Comparison of ENCODE assay signal across 1 cellular context in the genomic region with DNA sequence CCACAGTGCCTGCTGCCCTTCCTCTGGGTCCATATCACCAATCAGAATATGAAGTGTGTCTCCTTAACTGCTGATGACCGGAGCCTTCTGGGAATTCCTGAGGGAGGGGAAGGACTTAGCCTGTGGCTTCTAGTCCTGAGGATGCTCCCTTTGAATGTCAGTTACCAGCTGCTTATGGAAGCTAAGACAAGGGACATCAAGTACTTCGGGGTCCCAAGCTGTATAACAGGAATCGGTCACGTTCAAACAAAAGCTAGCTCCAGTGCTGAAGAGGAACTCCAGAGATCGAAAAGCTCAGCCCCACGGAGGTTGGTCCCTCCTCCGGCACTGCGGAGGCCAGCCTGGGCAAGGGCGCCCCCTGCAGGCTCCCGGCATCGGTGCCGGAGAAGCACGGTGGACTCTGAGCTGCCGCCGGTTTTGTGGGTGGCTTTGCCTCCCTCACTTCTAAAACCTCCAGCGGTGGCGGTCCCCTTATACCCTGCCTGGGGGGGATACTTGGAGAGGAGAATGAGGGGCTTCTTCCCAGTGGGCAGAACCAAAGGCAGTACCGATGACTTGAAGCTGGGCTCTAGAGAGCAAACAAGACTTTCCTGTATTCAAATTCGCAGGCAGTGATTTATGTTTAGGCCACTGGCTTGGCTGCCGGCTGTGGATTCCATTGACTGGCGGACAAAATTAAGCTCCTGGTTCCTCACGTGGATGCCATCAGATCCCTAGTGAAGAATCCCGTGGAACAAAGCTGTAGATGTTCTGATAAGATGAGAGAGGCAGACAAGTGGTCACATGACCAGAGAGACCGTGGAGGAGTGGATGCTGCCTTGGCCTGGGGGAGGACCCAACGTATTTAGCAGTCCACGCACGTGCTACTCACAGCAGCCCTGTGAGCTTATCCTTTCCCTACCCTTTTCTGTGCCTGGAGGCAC.
TF ChIP-seq lines count a peak whose summit lies in the region.

No MANE protein-coding gene starts in this region.

TF ChIP-seq in HepG2, 621 proteins besides CTCF, POLR2A, EP300 and RAD21 (continued from another document and continues in another):
- TF ChIP-seq, protein P1, sequence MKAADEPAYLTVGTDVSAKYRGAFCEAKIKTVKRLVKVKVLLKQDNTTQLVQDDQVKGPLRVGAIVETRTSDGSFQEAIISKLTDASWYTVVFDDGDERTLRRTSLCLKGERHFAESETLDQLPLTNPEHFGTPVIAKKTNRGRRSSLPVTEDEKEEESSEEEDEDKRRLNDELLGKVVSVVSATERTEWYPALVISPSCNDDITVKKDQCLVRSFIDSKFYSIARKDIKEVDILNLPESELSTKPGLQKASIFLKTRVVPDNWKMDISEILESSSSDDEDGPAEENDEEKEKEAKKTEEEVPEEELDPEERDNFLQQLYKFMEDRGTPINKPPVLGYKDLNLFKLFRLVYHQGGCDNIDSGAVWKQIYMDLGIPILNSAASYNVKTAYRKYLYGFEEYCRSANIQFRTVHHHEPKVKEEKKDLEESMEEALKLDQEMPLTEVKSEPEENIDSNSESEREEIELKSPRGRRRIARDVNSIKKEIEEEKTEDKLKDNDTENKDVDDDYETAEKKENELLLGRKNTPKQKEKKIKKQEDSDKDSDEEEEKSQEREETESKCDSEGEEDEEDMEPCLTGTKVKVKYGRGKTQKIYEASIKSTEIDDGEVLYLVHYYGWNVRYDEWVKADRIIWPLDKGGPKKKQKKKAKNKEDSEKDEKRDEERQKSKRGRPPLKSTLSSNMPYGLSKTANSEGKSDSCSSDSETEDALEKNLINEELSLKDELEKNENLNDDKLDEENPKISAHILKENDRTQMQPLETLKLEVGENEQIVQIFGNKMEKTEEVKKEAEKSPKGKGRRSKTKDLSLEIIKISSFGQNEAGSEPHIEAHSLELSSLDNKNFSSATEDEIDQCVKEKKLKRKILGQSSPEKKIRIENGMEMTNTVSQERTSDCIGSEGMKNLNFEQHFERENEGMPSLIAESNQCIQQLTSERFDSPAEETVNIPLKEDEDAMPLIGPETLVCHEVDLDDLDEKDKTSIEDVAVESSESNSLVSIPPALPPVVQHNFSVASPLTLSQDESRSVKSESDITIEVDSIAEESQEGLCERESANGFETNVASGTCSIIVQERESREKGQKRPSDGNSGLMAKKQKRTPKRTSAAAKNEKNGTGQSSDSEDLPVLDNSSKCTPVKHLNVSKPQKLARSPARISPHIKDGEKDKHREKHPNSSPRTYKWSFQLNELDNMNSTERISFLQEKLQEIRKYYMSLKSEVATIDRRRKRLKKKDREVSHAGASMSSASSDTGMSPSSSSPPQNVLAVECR (CRISPR knock-in tag; IDR thresholded peaks at IDR 0.05; ENCODE audit: borderline replicate concordance): peak; percentile 31; the same call in 1 of the 2 replicates
- TF ChIP-seq KDM5B (CRISPR knock-in tag; IDR thresholded peaks at IDR 0.05; ENCODE audit: borderline replicate concordance) (peak; percentile 92), HDAC1 (CRISPR knock-in tag; IDR thresholded peaks at IDR 0.05) (no peak), ZFP36L1 (CRISPR knock-in tag; IDR thresholded peaks at IDR 0.05) (no peak), ELF4 (CRISPR knock-in tag; IDR thresholded peaks at IDR 0.05; ENCODE audit: borderline replicate concordance) (no peak), FOXO1 (CRISPR knock-in tag; IDR thresholded peaks at IDR 0.05) (peak; percentile 22; the same call in 1 of the 2 replicates), ASH2L (IDR thresholded peaks at IDR 0.05; ENCODE audit: insufficient read length, low read depth, low read length) (peak; percentile 63), ZNF75D (CRISPR knock-in tag; IDR thresholded peaks at IDR 0.05; ENCODE audit: borderline replicate concordance) (no peak), PRPF4 (IDR thresholded peaks at IDR 0.05; ENCODE audit: low read depth, low read length, poor library complexity, severe bottlenecking) (no peak), NCOA2 (CRISPR knock-in tag; IDR thresholded peaks at IDR 0.05) (no peak; the same call in 1 of the 2 replicates), REL (CRISPR knock-in tag; conservative IDR thresholded peaks at IDR 0.05) (no peak), XRCC5 (optimal IDR thresholded peaks at IDR 0.05; ENCODE audit: low read length) (peak; percentile 99), TRIM24 (CRISPR knock-in tag; IDR thresholded peaks at IDR 0.05) (no peak), MAF1 (CRISPR knock-in tag; IDR thresholded peaks at IDR 0.05; ENCODE audit: borderline replicate concordance) (0 out of 2 replicates have a peak, but pooled peaks have one; percentile 30), ZZZ3 (CRISPR knock-in tag; IDR thresholded peaks at IDR 0.05; ENCODE audit: borderline replicate concordance) (no peak), ZNF263 (CRISPR knock-in tag; IDR thresholded peaks at IDR 0.05) (peak; percentile 80), PLRG1 (conservative IDR thresholded peaks at IDR 0.05) (no peak), ZBTB3 (CRISPR knock-in tag; IDR thresholded peaks at IDR 0.05; ENCODE audit: borderline replicate concordance, low read depth) (no peak), CEBPG (CRISPR knock-in tag; IDR thresholded peaks at IDR 0.05) (peak; percentile 3; the same call in 1 of the 2 replicates), CENPX (CRISPR knock-in tag; IDR thresholded peaks at IDR 0.05) (no peak)
- TF ChIP-seq, protein P2, sequence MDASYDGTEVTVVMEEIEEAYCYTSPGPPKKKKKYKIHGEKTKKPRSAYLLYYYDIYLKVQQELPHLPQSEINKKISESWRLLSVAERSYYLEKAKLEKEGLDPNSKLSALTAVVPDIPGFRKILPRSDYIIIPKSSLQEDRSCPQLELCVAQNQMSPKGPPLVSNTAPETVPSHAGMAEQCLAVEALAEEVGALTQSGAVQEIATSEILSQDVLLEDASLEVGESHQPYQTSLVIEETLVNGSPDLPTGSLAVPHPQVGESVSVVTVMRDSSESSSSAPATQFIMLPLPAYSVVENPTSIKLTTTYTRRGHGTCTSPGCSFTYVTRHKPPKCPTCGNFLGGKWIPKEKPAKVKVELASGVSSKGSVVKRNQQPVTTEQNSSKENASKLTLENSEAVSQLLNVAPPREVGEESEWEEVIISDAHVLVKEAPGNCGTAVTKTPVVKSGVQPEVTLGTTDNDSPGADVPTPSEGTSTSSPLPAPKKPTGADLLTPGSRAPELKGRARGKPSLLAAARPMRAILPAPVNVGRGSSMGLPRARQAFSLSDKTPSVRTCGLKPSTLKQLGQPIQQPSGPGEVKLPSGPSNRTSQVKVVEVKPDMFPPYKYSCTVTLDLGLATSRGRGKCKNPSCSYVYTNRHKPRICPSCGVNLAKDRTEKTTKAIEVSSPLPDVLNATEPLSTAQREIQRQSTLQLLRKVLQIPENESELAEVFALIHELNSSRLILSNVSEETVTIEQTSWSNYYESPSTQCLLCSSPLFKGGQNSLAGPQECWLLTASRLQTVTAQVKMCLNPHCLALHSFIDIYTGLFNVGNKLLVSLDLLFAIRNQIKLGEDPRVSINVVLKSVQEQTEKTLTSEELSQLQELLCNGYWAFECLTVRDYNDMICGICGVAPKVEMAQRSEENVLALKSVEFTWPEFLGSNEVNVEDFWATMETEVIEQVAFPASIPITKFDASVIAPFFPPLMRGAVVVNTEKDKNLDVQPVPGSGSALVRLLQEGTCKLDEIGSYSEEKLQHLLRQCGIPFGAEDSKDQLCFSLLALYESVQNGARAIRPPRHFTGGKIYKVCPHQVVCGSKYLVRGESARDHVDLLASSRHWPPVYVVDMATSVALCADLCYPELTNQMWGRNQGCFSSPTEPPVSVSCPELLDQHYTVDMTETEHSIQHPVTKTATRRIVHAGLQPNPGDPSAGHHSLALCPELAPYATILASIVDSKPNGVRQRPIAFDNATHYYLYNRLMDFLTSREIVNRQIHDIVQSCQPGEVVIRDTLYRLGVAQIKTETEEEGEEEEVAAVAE (CRISPR knock-in tag; IDR thresholded peaks at IDR 0.05; ENCODE audit: borderline replicate concordance): peak; percentile 33; the same call in 1 of the 2 replicates
- TF ChIP-seq, protein P3, sequence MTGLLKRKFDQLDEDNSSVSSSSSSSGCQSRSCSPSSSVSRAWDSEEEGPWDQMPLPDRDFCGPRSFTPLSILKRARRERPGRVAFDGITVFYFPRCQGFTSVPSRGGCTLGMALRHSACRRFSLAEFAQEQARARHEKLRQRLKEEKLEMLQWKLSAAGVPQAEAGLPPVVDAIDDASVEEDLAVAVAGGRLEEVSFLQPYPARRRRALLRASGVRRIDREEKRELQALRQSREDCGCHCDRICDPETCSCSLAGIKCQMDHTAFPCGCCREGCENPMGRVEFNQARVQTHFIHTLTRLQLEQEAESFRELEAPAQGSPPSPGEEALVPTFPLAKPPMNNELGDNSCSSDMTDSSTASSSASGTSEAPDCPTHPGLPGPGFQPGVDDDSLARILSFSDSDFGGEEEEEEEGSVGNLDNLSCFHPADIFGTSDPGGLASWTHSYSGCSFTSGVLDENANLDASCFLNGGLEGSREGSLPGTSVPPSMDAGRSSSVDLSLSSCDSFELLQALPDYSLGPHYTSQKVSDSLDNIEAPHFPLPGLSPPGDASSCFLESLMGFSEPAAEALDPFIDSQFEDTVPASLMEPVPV (CRISPR knock-in tag; IDR thresholded peaks at IDR 0.05): no peak
- TF ChIP-seq, protein P4, sequence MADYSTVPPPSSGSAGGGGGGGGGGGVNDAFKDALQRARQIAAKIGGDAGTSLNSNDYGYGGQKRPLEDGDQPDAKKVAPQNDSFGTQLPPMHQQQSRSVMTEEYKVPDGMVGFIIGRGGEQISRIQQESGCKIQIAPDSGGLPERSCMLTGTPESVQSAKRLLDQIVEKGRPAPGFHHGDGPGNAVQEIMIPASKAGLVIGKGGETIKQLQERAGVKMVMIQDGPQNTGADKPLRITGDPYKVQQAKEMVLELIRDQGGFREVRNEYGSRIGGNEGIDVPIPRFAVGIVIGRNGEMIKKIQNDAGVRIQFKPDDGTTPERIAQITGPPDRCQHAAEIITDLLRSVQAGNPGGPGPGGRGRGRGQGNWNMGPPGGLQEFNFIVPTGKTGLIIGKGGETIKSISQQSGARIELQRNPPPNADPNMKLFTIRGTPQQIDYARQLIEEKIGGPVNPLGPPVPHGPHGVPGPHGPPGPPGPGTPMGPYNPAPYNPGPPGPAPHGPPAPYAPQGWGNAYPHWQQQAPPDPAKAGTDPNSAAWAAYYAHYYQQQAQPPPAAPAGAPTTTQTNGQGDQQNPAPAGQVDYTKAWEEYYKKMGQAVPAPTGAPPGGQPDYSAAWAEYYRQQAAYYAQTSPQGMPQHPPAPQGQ (CRISPR knock-in tag; IDR thresholded peaks at IDR 0.05; ENCODE audit: borderline replicate concordance): no peak
- TF ChIP-seq, protein P5, sequence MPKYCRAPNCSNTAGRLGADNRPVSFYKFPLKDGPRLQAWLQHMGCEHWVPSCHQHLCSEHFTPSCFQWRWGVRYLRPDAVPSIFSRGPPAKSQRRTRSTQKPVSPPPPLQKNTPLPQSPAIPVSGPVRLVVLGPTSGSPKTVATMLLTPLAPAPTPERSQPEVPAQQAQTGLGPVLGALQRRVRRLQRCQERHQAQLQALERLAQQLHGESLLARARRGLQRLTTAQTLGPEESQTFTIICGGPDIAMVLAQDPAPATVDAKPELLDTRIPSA (CRISPR knock-in tag; IDR thresholded peaks at IDR 0.05; ENCODE audit: borderline replicate concordance): no peak
- TF ChIP-seq, protein P6, sequence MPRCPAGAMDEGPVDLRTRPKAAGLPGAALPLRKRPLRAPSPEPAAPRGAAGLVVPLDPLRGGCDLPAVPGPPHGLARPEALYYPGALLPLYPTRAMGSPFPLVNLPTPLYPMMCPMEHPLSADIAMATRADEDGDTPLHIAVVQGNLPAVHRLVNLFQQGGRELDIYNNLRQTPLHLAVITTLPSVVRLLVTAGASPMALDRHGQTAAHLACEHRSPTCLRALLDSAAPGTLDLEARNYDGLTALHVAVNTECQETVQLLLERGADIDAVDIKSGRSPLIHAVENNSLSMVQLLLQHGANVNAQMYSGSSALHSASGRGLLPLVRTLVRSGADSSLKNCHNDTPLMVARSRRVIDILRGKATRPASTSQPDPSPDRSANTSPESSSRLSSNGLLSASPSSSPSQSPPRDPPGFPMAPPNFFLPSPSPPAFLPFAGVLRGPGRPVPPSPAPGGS (CRISPR knock-in tag; IDR thresholded peaks at IDR 0.05): no peak
- TF ChIP-seq, protein P7, sequence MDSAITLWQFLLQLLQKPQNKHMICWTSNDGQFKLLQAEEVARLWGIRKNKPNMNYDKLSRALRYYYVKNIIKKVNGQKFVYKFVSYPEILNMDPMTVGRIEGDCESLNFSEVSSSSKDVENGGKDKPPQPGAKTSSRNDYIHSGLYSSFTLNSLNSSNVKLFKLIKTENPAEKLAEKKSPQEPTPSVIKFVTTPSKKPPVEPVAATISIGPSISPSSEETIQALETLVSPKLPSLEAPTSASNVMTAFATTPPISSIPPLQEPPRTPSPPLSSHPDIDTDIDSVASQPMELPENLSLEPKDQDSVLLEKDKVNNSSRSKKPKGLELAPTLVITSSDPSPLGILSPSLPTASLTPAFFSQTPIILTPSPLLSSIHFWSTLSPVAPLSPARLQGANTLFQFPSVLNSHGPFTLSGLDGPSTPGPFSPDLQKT (CRISPR knock-in tag; IDR thresholded peaks at IDR 0.05; ENCODE audit: borderline replicate concordance): no peak
- TF ChIP-seq, protein P8, sequence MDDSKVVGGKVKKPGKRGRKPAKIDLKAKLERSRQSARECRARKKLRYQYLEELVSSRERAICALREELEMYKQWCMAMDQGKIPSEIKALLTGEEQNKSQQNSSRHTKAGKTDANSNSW (CRISPR knock-in tag; IDR thresholded peaks at IDR 0.05; ENCODE audit: borderline replicate concordance): no peak
- TF ChIP-seq, protein P9, sequence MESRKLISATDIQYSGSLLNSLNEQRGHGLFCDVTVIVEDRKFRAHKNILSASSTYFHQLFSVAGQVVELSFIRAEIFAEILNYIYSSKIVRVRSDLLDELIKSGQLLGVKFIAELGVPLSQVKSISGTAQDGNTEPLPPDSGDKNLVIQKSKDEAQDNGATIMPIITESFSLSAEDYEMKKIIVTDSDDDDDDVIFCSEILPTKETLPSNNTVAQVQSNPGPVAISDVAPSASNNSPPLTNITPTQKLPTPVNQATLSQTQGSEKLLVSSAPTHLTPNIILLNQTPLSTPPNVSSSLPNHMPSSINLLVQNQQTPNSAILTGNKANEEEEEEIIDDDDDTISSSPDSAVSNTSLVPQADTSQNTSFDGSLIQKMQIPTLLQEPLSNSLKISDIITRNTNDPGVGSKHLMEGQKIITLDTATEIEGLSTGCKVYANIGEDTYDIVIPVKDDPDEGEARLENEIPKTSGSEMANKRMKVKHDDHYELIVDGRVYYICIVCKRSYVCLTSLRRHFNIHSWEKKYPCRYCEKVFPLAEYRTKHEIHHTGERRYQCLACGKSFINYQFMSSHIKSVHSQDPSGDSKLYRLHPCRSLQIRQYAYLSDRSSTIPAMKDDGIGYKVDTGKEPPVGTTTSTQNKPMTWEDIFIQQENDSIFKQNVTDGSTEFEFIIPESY (CRISPR knock-in tag; IDR thresholded peaks at IDR 0.05): no peak; the same call in 1 of the 2 replicates
- TF ChIP-seq, protein P10, sequence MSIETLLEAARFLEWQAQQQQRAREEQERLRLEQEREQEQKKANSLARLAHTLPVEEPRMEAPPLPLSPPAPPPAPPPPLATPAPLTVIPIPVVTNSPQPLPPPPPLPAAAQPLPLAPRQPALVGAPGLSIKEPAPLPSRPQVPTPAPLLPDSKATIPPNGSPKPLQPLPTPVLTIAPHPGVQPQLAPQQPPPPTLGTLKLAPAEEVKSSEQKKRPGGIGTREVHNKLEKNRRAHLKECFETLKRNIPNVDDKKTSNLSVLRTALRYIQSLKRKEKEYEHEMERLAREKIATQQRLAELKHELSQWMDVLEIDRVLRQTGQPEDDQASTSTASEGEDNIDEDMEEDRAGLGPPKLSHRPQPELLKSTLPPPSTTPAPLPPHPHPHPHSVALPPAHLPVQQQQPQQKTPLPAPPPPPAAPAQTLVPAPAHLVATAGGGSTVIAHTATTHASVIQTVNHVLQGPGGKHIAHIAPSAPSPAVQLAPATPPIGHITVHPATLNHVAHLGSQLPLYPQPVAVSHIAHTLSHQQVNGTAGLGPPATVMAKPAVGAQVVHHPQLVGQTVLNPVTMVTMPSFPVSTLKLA (IDR thresholded peaks at IDR 0.05): 0 out of 2 replicates have a peak, but pooled peaks have one; percentile 8
